Comparison of ENCODE assay signal across 24 cellular contexts in genomic region chr10:109259293-109259692, GRCh38.
A peak's percentile ranks its signal among the peaks of the same experiment; 100 is the strongest.
DNase-seq lines count a peak whose midpoint lies in the region; ATAC-seq and TF ChIP-seq lines count a peak whose summit lies in the region.
"Had no signal": no experiment of that assay in that cellular context is flagged by ENCODE, and none has a peak within 500 bp of the region (broad histone marks: within the 10 kb centered on the region; RNA-seq: fewer than 3 reads in every experiment).

No MANE protein-coding gene starts in this region.

- H3K56ac ChIP-seq in IMR-90 (ENCODE audit: extremely low read depth, insufficient read depth, low read length) = peak overlapping the region; percentile 23; the same call in 1 of the 2 replicates

- H2BK20ac ChIP-seq in IMR-90 (ENCODE audit: low read depth, low read length) = peak overlapping the region; percentile 63; the same call in 1 of the 2 replicates

- H3K27ac ChIP-seq in IMR-90 (ENCODE audit: insufficient read depth, low read length) = no peak overlapping the region
- H3K27ac ChIP-seq: dorsolateral prefrontal cortex, gastroesophageal sphincter had no signal

- H2AFZ ChIP-seq in IMR-90 (replicated peaks; ENCODE audit: low read length, poor library complexity) = no peak overlapping the region

- H3K4me3 ChIP-seq in IMR-90 (ENCODE audit: insufficient read depth, low read depth, low read length) (no peak overlapping the region), skeletal muscle cell (ENCODE audit: low read depth, low read length) (no peak overlapping the region)
- H3K4me3 ChIP-seq: dorsolateral prefrontal cortex, gastroesophageal sphincter had no signal

- WGBS in IMR-90 (ENCODE audit: extremely low coverage in 2 of 2, insufficient read length in 1 of 2), 2 experiments = no CpG with 5 or more reads among the region's 4 CpGs

- H2BK15ac ChIP-seq in IMR-90 (ENCODE audit: low read depth, low read length) = peak overlapping the region; percentile 0; the same call in 1 of the 3 replicates

- H3K4ac ChIP-seq in IMR-90 (ENCODE audit: low read depth, low read length) = peak overlapping the region; percentile 47; the same call in 1 of the 2 replicates

- H4K91ac ChIP-seq in IMR-90 (ENCODE audit: insufficient read depth, low read depth, low read length) = peak overlapping the region; percentile 62; the same call in 1 of the 2 replicates

- H2AK9ac ChIP-seq in IMR-90 (replicated peaks; ENCODE audit: low read depth, low read length, poor library complexity) = no peak overlapping the region

- H3K9me1 ChIP-seq in IMR-90 (ENCODE audit: insufficient read depth, low read length) = no peaks in the 10 kb centered on the region

- no peak overlapping the region for H3K9ac ChIP-seq in IMR-90 (ENCODE audit: low read depth, low read length)

- in situ Hi-C loops in IMR-90 (cut with MboI; ENCODE audit: low sequenced_read_pairs) = no loop called here

- no peaks in the 10 kb centered on the region for H4K20me1 ChIP-seq in IMR-90 (ENCODE audit: insufficient read depth, low read length)

- ATAC-seq in IMR-90 (ENCODE audit: low read depth) = peak; percentile 93
- ATAC-seq in GM18861 (IDR thresholded peaks at IDR 0.05; ENCODE audit: unreplicated experiment) = no peak
- no peak for ATAC-seq in GM21723 (IDR thresholded peaks at IDR 0.05; ENCODE audit: unreplicated experiment)
- ATAC-seq: activated T-cell treated with anti-CD3 and anti-CD28 coated beads, Interleukin-2, amount 50 U/mL, for 72 hours; gastroesophageal sphincter; Panc1; stimulated activated naive B cell treated with anti-CD40 and anti-IgM and Interleukin-4, amounts not matched to agents 10 μg/mL and 1 μg/mL and 100 μg/mL, for 72 hours had no signal

- CTCF ChIA-PET in IMR-90 (lab: Yijun Ruan, JAX) = no interaction called here

- peak overlapping the region in 1 of 2 experiments; percentile 55; a peak in 2 of 4 replicates for H4K8ac ChIP-seq in IMR-90 (ENCODE audit: low read depth in 2 of 2, low read length in 2 of 2)

- no peaks in the 10 kb centered on the region for H3K79me1 ChIP-seq in IMR-90 (ENCODE audit: low read depth in 1 of 2, low read length in 2 of 2)

- H2AK5ac ChIP-seq in IMR-90 (ENCODE audit: low read depth, low read length) = no peak overlapping the region

- TF ChIP-seq RAD21 in IMR-90 (IDR thresholded peaks at IDR 0.05; ENCODE audit: low read length) = no peak

- intact Hi-C loops in IMR-90 (cut with micrococcal nuclease) = no loop called here

- H3K18ac ChIP-seq in IMR-90 (ENCODE audit: low read depth, low read length) = peak overlapping the region; percentile 21; the same call in 1 of the 2 replicates

- dilution Hi-C loops in IMR-90 (cut with HindIII; ENCODE audit: low sequenced_read_pairs, unreplicated experiment) = no loop called here

- DNase-seq in EH (ENCODE audit: low read depth) (peak; percentile 76), IMR-90 (peak; percentile 78), fibroblast of gingiva (ENCODE audit: low read depth) (peak; percentile 3), skeletal muscle cell (ENCODE audit: low read depth) (peak; percentile 54), ureter (ENCODE audit: low spot score) (no peak), LoVo (ENCODE audit: low spot score) (no peak)
- DNase-seq: activated CD4-positive, alpha-beta T cell treated with anti-CD3 and anti-CD28 coated beads for 48 hours; activated naive CD4-positive, alpha-beta T cell treated with anti-CD3 and anti-CD28 coated beads, Interleukin-2, amount 10 ng/mL, durations not matched to agents 7 days and 5 days; activated T-cell treated with anti-CD3 and anti-CD28 coated beads, Interleukin-2, amount 50 U/mL, for 72 hours; anterior cingulate cortex; central memory CD4-positive, alpha-beta T cell; dorsolateral prefrontal cortex; H9; islet precursor cell; Kasumi-1; NCI-H1105 treated with DMSO at 0.1 percent for 48 hours; NCI-H2081; NK-92 treated with Interleukin-12 subunit alpha and Interleukin-12 subunit beta, amount 100 ng/mL, for 24 hours; stimulated activated naive B cell treated with anti-CD40 and anti-IgM and Interleukin-4, amounts not matched to agents 10 μg/mL and 1 μg/mL and 100 μg/mL, for 72 hours; T-helper 2 cell had no signal

- TF ChIP-seq POLR2A in IMR-90 (IDR thresholded peaks at IDR 0.05; ENCODE audit: low read depth, low read length) = no peak

- H3K36me3 ChIP-seq in IMR-90 (ENCODE audit: control insufficient read depth, insufficient read depth, low read length) = no peaks in the 10 kb centered on the region
- H3K36me3 ChIP-seq: gastroesophageal sphincter had no signal

- H3K4me2 ChIP-seq in IMR-90 (ENCODE audit: low read depth, low read length) = no peak overlapping the region

- TF ChIP-seq CTCF in IMR-90 (conservative IDR thresholded peaks at IDR 0.05; ENCODE audit: low read depth, low read length) = no peak

- BruUV-seq in IMR-90 (replicated peaks; lab: Mats Ljungman, UMichigan) = no TSS peak

- peak overlapping the region; percentile 61 for H2BK5ac ChIP-seq in IMR-90 (ENCODE audit: low read depth, low read length, poor library complexity, severe bottlenecking)

- no peak overlapping the region for H3K14ac ChIP-seq in IMR-90 (replicated peaks; ENCODE audit: low read depth, low read length)

- no peaks in the 10 kb centered on the region for H3K27me3 ChIP-seq in IMR-90 (ENCODE audit: control insufficient read depth, insufficient read depth, low read length)
- H3K27me3 ChIP-seq: dorsolateral prefrontal cortex, gastroesophageal sphincter had no signal

- peaks cover 2% of the 10 kb centered on the region; the same call in 1 of the 2 replicates for H3K4me1 ChIP-seq in IMR-90 (ENCODE audit: control insufficient read depth, insufficient read depth, low read length)
- H3K4me1 ChIP-seq: gastroesophageal sphincter had no signal

- 0 out of 2 replicates have a peak, but pooled peaks cover 3% of the 10 kb centered on the region for H3K9me3 ChIP-seq in IMR-90 (ENCODE audit: control insufficient read depth, insufficient read depth, low read length)
- H3K9me3 ChIP-seq: gastroesophageal sphincter had no signal

- no peak overlapping the region for H3K23ac ChIP-seq in IMR-90 (ENCODE audit: low read depth, low read length)

- H4K5ac ChIP-seq in IMR-90 (ENCODE audit: low read depth, low read length) = peak overlapping the region; percentile 45; the same call in 1 of the 2 replicates

- POLR2A ChIA-PET in IMR-90 (lab: Charles Lee; ENCODE audit: unreplicated experiment) = interaction anchor here (0.6 kb wide), 1 partner anchor 117 kb away, joined by 5 read pairs; no protein-coding TSS in a partner anchor

- H2BK120ac ChIP-seq in IMR-90 (ENCODE audit: low read depth, low read length) = peak overlapping the region; percentile 75

TF ChIP-seq in IMR-90, 13 proteins besides CTCF, POLR2A, EP300 and RAD21:
- no peak for TF ChIP-seq RCOR1 (IDR thresholded peaks at IDR 0.05; ENCODE audit: insufficient replicate concordance, low read length)
- TF ChIP-seq SMC3 (IDR thresholded peaks at IDR 0.05; ENCODE audit: low read depth, low read length) = no peak
- peak; percentile 67; the same call in 1 of the 2 replicates for TF ChIP-seq BHLHE40 (IDR thresholded peaks at IDR 0.05; ENCODE audit: low read depth, low read length)
- TF ChIP-seq MXI1 (IDR thresholded peaks at IDR 0.05; ENCODE audit: borderline replicate concordance, low read depth, low read length) = peak; percentile 79
- peak; percentile 60 for TF ChIP-seq FOS (IDR thresholded peaks at IDR 0.05; ENCODE audit: low read depth, low read length)

Comparison
In these comparisons a context has a peak if more than half of its experiments do, and no peak if none do; other contexts are left out.
1. DNase-seq: peak in EH (single experiment), IMR-90 (single experiment), fibroblast of gingiva (single experiment) and skeletal muscle cell (single experiment); none in ureter (single experiment) and LoVo (single experiment).